1 cellular context compared by ENCODE assay signal in the genomic region with DNA sequence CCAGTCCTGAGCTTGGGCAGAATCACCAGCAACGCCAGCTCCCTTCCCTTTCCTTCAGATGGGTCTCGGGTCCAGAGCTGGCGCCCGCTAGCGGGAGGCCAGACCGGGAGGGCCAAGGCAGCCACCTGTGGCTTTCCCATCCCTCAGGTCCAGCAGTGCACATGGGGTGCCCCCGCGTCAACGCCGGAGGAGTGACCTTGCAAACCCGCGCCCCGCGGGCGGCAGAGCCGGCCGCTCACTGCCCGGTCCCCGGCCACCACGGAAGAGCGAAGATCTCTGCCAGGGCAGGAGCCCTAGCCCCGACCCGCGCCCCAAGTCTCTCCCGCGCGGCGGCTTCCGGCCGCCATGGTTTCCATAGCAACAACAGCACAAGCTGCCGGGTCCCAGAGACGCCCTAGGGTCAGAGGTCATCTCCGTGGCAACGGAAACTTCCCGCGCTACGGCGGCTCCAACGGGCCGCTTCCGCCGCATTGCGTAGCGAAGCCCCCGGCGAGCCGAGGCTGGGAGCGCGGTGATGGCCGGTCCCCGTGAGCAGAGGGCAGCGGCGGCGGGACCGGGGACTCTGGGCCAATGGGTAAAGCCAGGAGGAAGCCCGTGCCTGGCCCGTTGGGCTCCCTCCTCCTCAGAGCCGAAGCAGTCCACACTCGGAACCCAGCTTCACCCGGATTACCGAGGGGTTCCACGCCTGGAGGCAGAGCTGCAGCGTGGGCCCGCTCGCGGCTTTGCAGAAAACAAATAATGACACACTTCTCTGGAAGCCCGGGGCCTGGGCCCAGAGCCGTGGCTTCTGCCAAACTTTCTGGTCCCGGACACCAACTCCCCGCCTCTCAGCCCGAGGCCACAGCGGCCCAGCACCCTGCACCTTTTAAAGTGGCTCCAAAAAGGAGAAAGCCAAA.
TF ChIP-seq lines count a peak whose summit lies in the region.

No MANE protein-coding gene starts in this region.

TF ChIP-seq in WTC11, 78 proteins besides CTCF, POLR2A, EP300 and RAD21 (continued from another document):
- TF ChIP-seq, protein P1, sequence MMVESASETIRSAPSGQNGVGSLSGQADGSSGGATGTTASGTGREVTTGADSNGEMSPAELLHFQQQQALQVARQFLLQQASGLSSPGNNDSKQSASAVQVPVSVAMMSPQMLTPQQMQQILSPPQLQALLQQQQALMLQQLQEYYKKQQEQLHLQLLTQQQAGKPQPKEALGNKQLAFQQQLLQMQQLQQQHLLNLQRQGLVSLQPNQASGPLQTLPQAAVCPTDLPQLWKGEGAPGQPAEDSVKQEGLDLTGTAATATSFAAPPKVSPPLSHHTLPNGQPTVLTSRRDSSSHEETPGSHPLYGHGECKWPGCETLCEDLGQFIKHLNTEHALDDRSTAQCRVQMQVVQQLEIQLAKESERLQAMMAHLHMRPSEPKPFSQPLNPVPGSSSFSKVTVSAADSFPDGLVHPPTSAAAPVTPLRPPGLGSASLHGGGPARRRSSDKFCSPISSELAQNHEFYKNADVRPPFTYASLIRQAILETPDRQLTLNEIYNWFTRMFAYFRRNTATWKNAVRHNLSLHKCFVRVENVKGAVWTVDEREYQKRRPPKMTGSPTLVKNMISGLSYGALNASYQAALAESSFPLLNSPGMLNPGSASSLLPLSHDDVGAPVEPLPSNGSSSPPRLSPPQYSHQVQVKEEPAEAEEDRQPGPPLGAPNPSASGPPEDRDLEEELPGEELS (CRISPR knock-in tag; IDR thresholded peaks at IDR 0.05), result 0 out of 2 replicates have a peak, but pooled peaks have one; percentile 9
- TF ChIP-seq, protein P2, sequence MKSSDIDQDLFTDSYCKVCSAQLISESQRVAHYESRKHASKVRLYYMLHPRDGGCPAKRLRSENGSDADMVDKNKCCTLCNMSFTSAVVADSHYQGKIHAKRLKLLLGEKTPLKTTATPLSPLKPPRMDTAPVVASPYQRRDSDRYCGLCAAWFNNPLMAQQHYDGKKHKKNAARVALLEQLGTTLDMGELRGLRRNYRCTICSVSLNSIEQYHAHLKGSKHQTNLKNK (CRISPR knock-in tag; IDR thresholded peaks at IDR 0.05), result no peak
- TF ChIP-seq, protein P3, sequence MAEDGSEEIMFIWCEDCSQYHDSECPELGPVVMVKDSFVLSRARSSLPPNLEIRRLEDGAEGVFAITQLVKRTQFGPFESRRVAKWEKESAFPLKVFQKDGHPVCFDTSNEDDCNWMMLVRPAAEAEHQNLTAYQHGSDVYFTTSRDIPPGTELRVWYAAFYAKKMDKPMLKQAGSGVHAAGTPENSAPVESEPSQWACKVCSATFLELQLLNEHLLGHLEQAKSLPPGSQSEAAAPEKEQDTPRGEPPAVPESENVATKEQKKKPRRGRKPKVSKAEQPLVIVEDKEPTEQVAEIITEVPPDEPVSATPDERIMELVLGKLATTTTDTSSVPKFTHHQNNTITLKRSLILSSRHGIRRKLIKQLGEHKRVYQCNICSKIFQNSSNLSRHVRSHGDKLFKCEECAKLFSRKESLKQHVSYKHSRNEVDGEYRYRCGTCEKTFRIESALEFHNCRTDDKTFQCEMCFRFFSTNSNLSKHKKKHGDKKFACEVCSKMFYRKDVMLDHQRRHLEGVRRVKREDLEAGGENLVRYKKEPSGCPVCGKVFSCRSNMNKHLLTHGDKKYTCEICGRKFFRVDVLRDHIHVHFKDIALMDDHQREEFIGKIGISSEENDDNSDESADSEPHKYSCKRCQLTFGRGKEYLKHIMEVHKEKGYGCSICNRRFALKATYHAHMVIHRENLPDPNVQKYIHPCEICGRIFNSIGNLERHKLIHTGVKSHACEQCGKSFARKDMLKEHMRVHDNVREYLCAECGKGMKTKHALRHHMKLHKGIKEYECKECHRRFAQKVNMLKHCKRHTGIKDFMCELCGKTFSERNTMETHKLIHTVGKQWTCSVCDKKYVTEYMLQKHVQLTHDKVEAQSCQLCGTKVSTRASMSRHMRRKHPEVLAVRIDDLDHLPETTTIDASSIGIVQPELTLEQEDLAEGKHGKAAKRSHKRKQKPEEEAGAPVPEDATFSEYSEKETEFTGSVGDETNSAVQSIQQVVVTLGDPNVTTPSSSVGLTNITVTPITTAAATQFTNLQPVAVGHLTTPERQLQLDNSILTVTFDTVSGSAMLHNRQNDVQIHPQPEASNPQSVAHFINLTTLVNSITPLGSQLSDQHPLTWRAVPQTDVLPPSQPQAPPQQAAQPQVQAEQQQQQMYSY (CRISPR knock-in tag; IDR thresholded peaks at IDR 0.05), result no peak
- TF ChIP-seq, protein P4, sequence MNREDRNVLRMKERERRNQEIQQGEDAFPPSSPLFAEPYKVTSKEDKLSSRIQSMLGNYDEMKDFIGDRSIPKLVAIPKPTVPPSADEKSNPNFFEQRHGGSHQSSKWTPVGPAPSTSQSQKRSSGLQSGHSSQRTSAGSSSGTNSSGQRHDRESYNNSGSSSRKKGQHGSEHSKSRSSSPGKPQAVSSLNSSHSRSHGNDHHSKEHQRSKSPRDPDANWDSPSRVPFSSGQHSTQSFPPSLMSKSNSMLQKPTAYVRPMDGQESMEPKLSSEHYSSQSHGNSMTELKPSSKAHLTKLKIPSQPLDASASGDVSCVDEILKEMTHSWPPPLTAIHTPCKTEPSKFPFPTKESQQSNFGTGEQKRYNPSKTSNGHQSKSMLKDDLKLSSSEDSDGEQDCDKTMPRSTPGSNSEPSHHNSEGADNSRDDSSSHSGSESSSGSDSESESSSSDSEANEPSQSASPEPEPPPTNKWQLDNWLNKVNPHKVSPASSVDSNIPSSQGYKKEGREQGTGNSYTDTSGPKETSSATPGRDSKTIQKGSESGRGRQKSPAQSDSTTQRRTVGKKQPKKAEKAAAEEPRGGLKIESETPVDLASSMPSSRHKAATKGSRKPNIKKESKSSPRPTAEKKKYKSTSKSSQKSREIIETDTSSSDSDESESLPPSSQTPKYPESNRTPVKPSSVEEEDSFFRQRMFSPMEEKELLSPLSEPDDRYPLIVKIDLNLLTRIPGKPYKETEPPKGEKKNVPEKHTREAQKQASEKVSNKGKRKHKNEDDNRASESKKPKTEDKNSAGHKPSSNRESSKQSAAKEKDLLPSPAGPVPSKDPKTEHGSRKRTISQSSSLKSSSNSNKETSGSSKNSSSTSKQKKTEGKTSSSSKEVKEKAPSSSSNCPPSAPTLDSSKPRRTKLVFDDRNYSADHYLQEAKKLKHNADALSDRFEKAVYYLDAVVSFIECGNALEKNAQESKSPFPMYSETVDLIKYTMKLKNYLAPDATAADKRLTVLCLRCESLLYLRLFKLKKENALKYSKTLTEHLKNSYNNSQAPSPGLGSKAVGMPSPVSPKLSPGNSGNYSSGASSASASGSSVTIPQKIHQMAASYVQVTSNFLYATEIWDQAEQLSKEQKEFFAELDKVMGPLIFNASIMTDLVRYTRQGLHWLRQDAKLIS (CRISPR knock-in tag; IDR thresholded peaks at IDR 0.05; ENCODE audit: borderline replicate concordance), result peak; percentile 77; the same call in 1 of the 2 replicates
- no peak for TF ChIP-seq ZNF416 (CRISPR knock-in tag; IDR thresholded peaks at IDR 0.05)
- 0 out of 2 replicates have a peak, but pooled peaks have one; percentile 29 for TF ChIP-seq TP53 (CRISPR knock-in tag; IDR thresholded peaks at IDR 0.05)
